32 cellular contexts compared by ENCODE assay signal in genomic region chr11:2660357-2660939, GRCh38.
"Had no signal": no experiment of that assay in that cellular context is flagged by ENCODE, and none has a peak within 500 bp of the region (broad histone marks: within the 10 kb centered on the region; RNA-seq: fewer than 3 reads in every experiment).

No MANE protein-coding gene starts in this region.

- H3K4me1 Mint-ChIP-seq: activated CD4-positive, alpha-beta memory T cell treated with anti-CD3 and anti-CD28 coated beads, Interleukin-2, amount 10 ng/mL, durations not matched to agents 7 days and 5 days; activated CD4-positive, alpha-beta T cell treated with anti-CD3 and anti-CD28 coated beads, Interleukin-2, amount 10 ng/mL, durations not matched to agents 7 days and 5 days had no signal

- H3K27me3 ChIP-seq: adrenal gland, body of pancreas, esophagus squamous epithelium, gastroesophageal sphincter, heart right ventricle had no signal

- H3K4me1 ChIP-seq: body of pancreas, esophagus squamous epithelium, gastroesophageal sphincter had no signal

- FAIRE-seq: colon, endometrium, endothelial cell of umbilical vein had no signal

- H3K27ac Mint-ChIP-seq: activated CD4-positive, alpha-beta memory T cell treated with anti-CD3 and anti-CD28 coated beads, Interleukin-2, amount 10 ng/mL, durations not matched to agents 7 days and 5 days; activated CD4-positive, alpha-beta T cell treated with anti-CD3 and anti-CD28 coated beads, Interleukin-2, amount 10 ng/mL, durations not matched to agents 7 days and 5 days; activated naive CD8-positive, alpha-beta T cell; activated T-helper 17 cell treated with anti-CD3 and anti-CD28 coated beads, Interleukin-2, amount 50 U/mL, for 72 hours; effector memory CD8-positive, alpha-beta T cell had no signal

- H3K27ac ChIP-seq: body of pancreas, epithelial cell of prostate, esophagus squamous epithelium, gastroesophageal sphincter, heart right ventricle had no signal

- H3K4me3 Mint-ChIP-seq: activated CD4-positive, alpha-beta memory T cell treated with anti-CD3 and anti-CD28 coated beads, Interleukin-2, amount 10 ng/mL, durations not matched to agents 7 days and 5 days; activated CD4-positive, alpha-beta T cell treated with anti-CD3 and anti-CD28 coated beads, Interleukin-2, amount 10 ng/mL, durations not matched to agents 7 days and 5 days; activated naive CD8-positive, alpha-beta T cell; activated T-cell treated with anti-CD3 and anti-CD28 coated beads, Interleukin-2, amount 50 U/mL, for 4 hours; activated T-helper 17 cell treated with anti-CD3 and anti-CD28 coated beads, Interleukin-2, amount 50 U/mL, for 72 hours; effector memory CD8-positive, alpha-beta T cell had no signal

- ATAC-seq: activated T-cell treated with anti-CD3 and anti-CD28 coated beads, Interleukin-2, amount 50 U/mL, for 4 hours; activated T-helper 17 cell treated with anti-CD3 and anti-CD28 coated beads, Interleukin-2, amount 50 U/mL, for 72 hours; body of pancreas; effector memory CD8-positive, alpha-beta T cell; gastroesophageal sphincter; heart right ventricle had no signal

- H3K9me3 ChIP-seq: adrenal gland had no signal

- DNase-seq: activated CD4-positive, alpha-beta memory T cell treated with anti-CD3 and anti-CD28 coated beads, Interleukin-2, amount 10 ng/mL, durations not matched to agents 7 days and 5 days; activated CD4-positive, alpha-beta T cell treated with anti-CD3 and anti-CD28 coated beads for 1 hour; activated CD4-positive, alpha-beta T cell treated with anti-CD3 and anti-CD28 coated beads for 4 hours; activated CD4-positive, alpha-beta T cell treated with anti-CD3 and anti-CD28 coated beads, Interleukin-2, amount 10 ng/mL, durations not matched to agents 7 days and 5 days; activated CD4-positive, alpha-beta T cell treated with anti-CD3 and anti-CD28 coated beads, Interleukin-2, amount 50 U/mL, for 4 hours; activated CD4-positive, CD25-positive, alpha-beta regulatory T cell; activated effector memory CD4-positive, alpha-beta T cell treated with Interleukin-2 at 50 U/mL for 16 hours; activated gamma-delta T cell treated with Interleukin-2 at 50 U/mL for 16 hours; activated naive CD4-positive, alpha-beta T cell treated with anti-CD3 and anti-CD28 coated beads, Interleukin-2, amount 50 U/mL, for 16 hours; activated naive CD4-positive, alpha-beta T cell treated with Interleukin-2 at 50 U/mL for 16 hours; activated T-cell treated with anti-CD3 and anti-CD28 coated beads, Interleukin-2, amount 50 U/mL, for 4 hours; amygdala; aorta; body of pancreas; caudate nucleus; cortex of kidney; dermis blood vessel endothelial cell; effector CD4-positive, alpha-beta T cell; effector memory CD8-positive, alpha-beta T cell; esophagus squamous epithelium; foreskin melanocyte; heart right ventricle; hippocampal formation; T-helper 2 cell had no signal

- H3K27me3 Mint-ChIP-seq: activated CD4-positive, alpha-beta memory T cell treated with anti-CD3 and anti-CD28 coated beads, Interleukin-2, amount 10 ng/mL, durations not matched to agents 7 days and 5 days; activated CD4-positive, alpha-beta T cell treated with anti-CD3 and anti-CD28 coated beads, Interleukin-2, amount 10 ng/mL, durations not matched to agents 7 days and 5 days; activated naive CD8-positive, alpha-beta T cell; activated T-helper 17 cell treated with anti-CD3 and anti-CD28 coated beads, Interleukin-2, amount 50 U/mL, for 72 hours had no signal

- H3K9me3 Mint-ChIP-seq: activated T-helper 17 cell treated with anti-CD3 and anti-CD28 coated beads, Interleukin-2, amount 50 U/mL, for 72 hours had no signal

- H3K4me3 ChIP-seq: adrenal gland, body of pancreas, esophagus squamous epithelium, gastroesophageal sphincter, heart right ventricle had no signal
